In the genomic region with DNA sequence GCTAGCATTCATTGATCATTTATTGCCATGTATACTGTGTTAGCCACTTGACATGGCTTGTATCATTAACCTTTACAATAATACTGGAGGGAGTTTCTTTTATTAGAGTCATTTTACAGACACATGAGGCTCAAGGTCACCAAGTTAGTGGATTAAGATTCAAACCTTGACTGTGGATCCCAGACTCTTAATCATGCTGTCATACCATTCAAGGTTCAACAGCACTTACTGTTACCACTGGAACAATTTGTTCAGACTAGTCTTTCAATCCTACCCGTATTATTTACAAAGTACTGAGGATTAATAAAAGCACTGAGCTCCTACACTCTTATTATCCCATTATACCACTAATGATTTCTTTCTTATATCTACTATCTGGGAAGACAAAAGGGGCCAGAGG, we compare ENCODE assay signal across 10 cellular contexts. TPM values are rescaled to one million over a fixed set of nuclear protein-coding genes. Genes with fewer than 3 reads are reported as not detected.
DNase-seq lines count a peak whose midpoint lies in the region; ATAC-seq and TF ChIP-seq lines count a peak whose summit lies in the region.
"Had no signal": no experiment of that assay in that cellular context is flagged by ENCODE, and none has a peak within 500 bp of the region (broad histone marks: within the 10 kb centered on the region; RNA-seq: fewer than 3 reads in every experiment).

No MANE protein-coding gene starts in this region.

- CTCF ChIA-PET in MCF 10A (lab: Yijun Ruan, JAX) = interaction anchor here (0.5 to 1.3 kb wide), 7 partner anchors 14 to 990 kb away, joined by 3 to 4 read pairs (median 3); partner anchors contain the start of gene TIMMDC1

- intact Hi-C loops in MCF 10A (cut with micrococcal nuclease) = loop anchor here (2.0 to 10.0 kb wide), 3 partner anchors 151 to 213 kb away; partner anchors contain the start of genes TIMMDC1 and TMEM39A

- BruUV-seq in MCF 10A (replicated peaks; lab: Mats Ljungman, UMichigan) = no TSS peak

- no peaks in the 10 kb centered on the region for H3K9me3 Mint-ChIP-seq in stimulated activated naive CD8-positive, alpha-beta T cell treated with anti-CD3 and anti-CD28 coated beads, Interleukin-15, Interleukin-2, amounts not matched to agents 100 ng/mL and 50 ng/mL, for 24 hours
- no peaks in the 10 kb centered on the region for H3K9me3 Mint-ChIP-seq in MCF 10A (ENCODE audit: unreplicated experiment)

- POLR2A ChIA-PET in MCF 10A (lab: Yijun Ruan, JAX) = interaction anchor here (0.6 to 4.6 kb wide), 12 partner anchors 12 to 894 kb away, joined by 3 to 59 read pairs (median 6); partner anchors contain the start of genes B4GALT4, POGLUT1, TIMMDC1 and TMEM39A

- H3K27ac Mint-ChIP-seq in stimulated activated naive CD8-positive, alpha-beta T cell treated with anti-CD3 and anti-CD28 coated beads, Interleukin-15, Interleukin-2, amounts not matched to agents 100 ng/mL and 50 ng/mL, for 24 hours = peak overlapping the region; percentile 90
- H3K27ac Mint-ChIP-seq in MCF 10A (ENCODE audit: low read depth, unreplicated experiment) = peak overlapping the region; percentile 91

- TF ChIP-seq CTCF in MCF 10A (IDR thresholded peaks at IDR 0.05; ENCODE audit: unreplicated experiment) = no peak

- H3K9ac ChIP-seq in mucosa of rectum (ENCODE audit: low read depth in 1 of 2, low read length in 2 of 2) = no peak overlapping the region

- H3K4me3 ChIP-seq in mucosa of rectum (ENCODE audit: low read length in 2 of 2) = peak overlapping the region; percentile 84

- no peaks in the 10 kb centered on the region for H3K27me3 Mint-ChIP-seq in stimulated activated naive CD8-positive, alpha-beta T cell treated with anti-CD3 and anti-CD28 coated beads, Interleukin-15, Interleukin-2, amounts not matched to agents 100 ng/mL and 50 ng/mL, for 24 hours
- no peaks in the 10 kb centered on the region for H3K27me3 Mint-ChIP-seq in MCF 10A (ENCODE audit: insufficient read depth, unreplicated experiment)

- DNase-seq in stimulated activated naive CD8-positive, alpha-beta T cell treated with anti-CD3 and anti-CD28 coated beads, Interleukin-15, Interleukin-2, amounts not matched to agents 100 U/mL and 50 U/mL, for 24 hours = no peak
- DNase-seq in MCF 10A (ENCODE audit: unreplicated experiment) = no peak
- no peak for DNase-seq in NCI-H146 treated with DMSO at 0.1 percent for 48 hours (lab: John Stamatoyannopoulos, UW; ENCODE audit: unreplicated experiment)
- no peak for DNase-seq in stimulated activated CD4-positive, alpha-beta T cell treated with anti-CD3 and anti-CD28 coated beads, Interleukin-4, amount 100 ng/mL, for 4 hours
- DNase-seq: retina had no signal

- no peaks in the 10 kb centered on the region for H3K27me3 ChIP-seq in mucosa of rectum (ENCODE audit: control insufficient read depth in 2 of 2, insufficient read depth in 2 of 2, low read length in 2 of 2)

- H3K4me3 Mint-ChIP-seq in stimulated activated naive CD8-positive, alpha-beta T cell treated with anti-CD3 and anti-CD28 coated beads, Interleukin-15, Interleukin-2, amounts not matched to agents 100 ng/mL and 50 ng/mL, for 24 hours = peak overlapping the region; percentile 98
- peak overlapping the region; percentile 79 for H3K4me3 Mint-ChIP-seq in MCF 10A (ENCODE audit: unreplicated experiment)

- H3K4me1 ChIP-seq in mucosa of rectum (ENCODE audit: control insufficient read depth in 2 of 2, insufficient read depth in 2 of 2, low read length in 2 of 2) = peaks cover 9 to 19% of the 10 kb centered on the region in 2 donors

- H3K9me3 ChIP-seq in mucosa of rectum (ENCODE audit: control insufficient read depth in 2 of 2, low read length in 2 of 2) = no peaks in the 10 kb centered on the region

- peaks cover 22 to 31% of the 10 kb centered on the region in 2 donors for H3K36me3 ChIP-seq in mucosa of rectum (ENCODE audit: control insufficient read depth in 2 of 2, insufficient read depth in 2 of 2, low read length in 2 of 2)

- peaks cover 34% of the 10 kb centered on the region for H3K36me3 Mint-ChIP-seq in stimulated activated naive CD8-positive, alpha-beta T cell treated with anti-CD3 and anti-CD28 coated beads, Interleukin-15, Interleukin-2, amounts not matched to agents 100 ng/mL and 50 ng/mL, for 24 hours (ENCODE audit: low read depth)
- peaks cover 46% of the 10 kb centered on the region for H3K36me3 Mint-ChIP-seq in MCF 10A (ENCODE audit: insufficient read depth, unreplicated experiment)

- peaks cover 42% of the 10 kb centered on the region for H3K4me1 Mint-ChIP-seq in stimulated activated naive CD8-positive, alpha-beta T cell treated with anti-CD3 and anti-CD28 coated beads, Interleukin-15, Interleukin-2, amounts not matched to agents 100 ng/mL and 50 ng/mL, for 24 hours (ENCODE audit: low read depth)
- H3K4me1 Mint-ChIP-seq in MCF 10A (ENCODE audit: insufficient read depth, unreplicated experiment) = peaks cover 8% of the 10 kb centered on the region

- ATAC-seq in stimulated activated naive CD8-positive, alpha-beta T cell treated with anti-CD3 and anti-CD28 coated beads, Interleukin-15, Interleukin-2, amounts not matched to agents 100 U/mL and 50 U/mL, for 24 hours = no peak
- no peak for ATAC-seq in GM21528 (IDR thresholded peaks at IDR 0.05; ENCODE audit: low FRiP score, unreplicated experiment)
- no peak for ATAC-seq in GM19463 (IDR thresholded peaks at IDR 0.05; ENCODE audit: unreplicated experiment)

- peak overlapping the region in 1 of 2 donors; percentile 91 for H3K27ac ChIP-seq in mucosa of rectum (ENCODE audit: low read depth in 2 of 2, low read length in 2 of 2)

RNA-seq across cellular contexts. Expression of gene COX17, which starts 1.2 kb away (rescaled TPM):
- total RNA-seq in MCF 10A (2022) = 47.9 and 55.4 TPM in 2 replicates

RNA-seq across cellular contexts. Expression of gene POPDC2, which starts 15.6 kb away (rescaled TPM):
- total RNA-seq in MCF 10A (2022) = 0.91 and 0.93 TPM in 2 replicates
- total RNA-seq: RPMI7951 had no signal

RNA-seq across cellular contexts. Expression of gene CFAP91, which starts 26.8 kb away (rescaled TPM):
- total RNA-seq in MCF 10A (2022) = not detected in 2 replicates
- total RNA-seq: RPMI7951 had no signal
